7 cellular contexts compared by ENCODE assay signal in genomic region chr17:1227917-1228751, GRCh38. TPM values are rescaled to one million over a fixed set of nuclear protein-coding genes. Genes with fewer than 3 reads are reported as not detected.
A peak's percentile ranks its signal among the peaks of the same experiment; 100 is the strongest.
DNase-seq lines count a peak whose midpoint lies in the region; ATAC-seq and TF ChIP-seq lines count a peak whose summit lies in the region.

No MANE protein-coding gene starts in this region.

- H3K27ac ChIP-seq in hepatocyte (no peak overlapping the region), spleen (peak overlapping the region in 6 of 8 donors; percentile 8 to 89 (median 80))

- peaks cover 34% of the 10 kb centered on the region for H3K27me3 Mint-ChIP-seq in activated CD8-positive, alpha-beta T cell treated with anti-CD3 and anti-CD28 coated beads, Interleukin-2, amount 10 ng/mL, durations not matched to agents 7 days and 5 days (ENCODE audit: low read depth)

- WGBS in hepatocyte (ENCODE audit: low lambda C conversion rate, missing lambda C conversion rate), result 23% methylated on average over 31 of the region's 52 CpGs
- 8 to 16% (median 10%) methylated on average over 30 to 52 of the region's 52 CpGs for WGBS in spleen, 5 donors

- H4K20me1 ChIP-seq in hepatocyte (ENCODE audit: insufficient read depth, poor library complexity, severe bottlenecking), result no peaks in the 10 kb centered on the region

- no peaks in the 10 kb centered on the region for H3K9me3 Mint-ChIP-seq in activated CD8-positive, alpha-beta T cell treated with anti-CD3 and anti-CD28 coated beads, Interleukin-2, amount 10 ng/mL, durations not matched to agents 7 days and 5 days (ENCODE audit: insufficient read depth)

- H3K9me3 ChIP-seq in hepatocyte (ENCODE audit: low read depth), result no peaks in the 10 kb centered on the region
- no peaks in the 10 kb centered on the region for H3K9me3 ChIP-seq in spleen

- CTCF ChIA-PET in activated CD8-positive, alpha-beta T cell treated with anti-CD3 and anti-CD28 coated beads, Interleukin-2, amount 10 ng/mL, durations not matched to agents 7 days and 5 days (lab: Charles Lee), result interaction anchor here (0.9 to 2.3 kb wide), 7 partner anchors 10 to 106 kb away, joined by 3 to 11 read pairs (median 4); partner anchors contain the start of gene BHLHA9

- peak; percentile 42 for ATAC-seq in GM18867 (IDR thresholded peaks at IDR 0.05; ENCODE audit: unreplicated experiment)
- peak; percentile 44 for ATAC-seq in HG02981 (IDR thresholded peaks at IDR 0.05; ENCODE audit: unreplicated experiment)
- ATAC-seq in activated CD8-positive, alpha-beta T cell treated with anti-CD3 and anti-CD28 coated beads, Interleukin-2, amount 10 ng/mL, durations not matched to agents 7 days and 5 days, result peak; percentile 20
- ATAC-seq in GM19351 (IDR thresholded peaks at IDR 0.05; ENCODE audit: unreplicated experiment), result no peak

- H3K4me3 ChIP-seq in hepatocyte, result peak overlapping the region; percentile 13
- peak overlapping the region; percentile 40 to 90 (median 66) for H3K4me3 ChIP-seq in spleen

- intact Hi-C loops in spleen (cut with DNase I; ENCODE audit: low total_unique reads), result no loop called here

- peak overlapping the region; percentile 82 for H3K27ac Mint-ChIP-seq in activated CD8-positive, alpha-beta T cell treated with anti-CD3 and anti-CD28 coated beads, Interleukin-2, amount 10 ng/mL, durations not matched to agents 7 days and 5 days

- H3K79me2 ChIP-seq in hepatocyte, result no peaks in the 10 kb centered on the region

- peak overlapping the region; percentile 82 for H3K4me3 Mint-ChIP-seq in activated CD8-positive, alpha-beta T cell treated with anti-CD3 and anti-CD28 coated beads, Interleukin-2, amount 10 ng/mL, durations not matched to agents 7 days and 5 days

- H3K9me2 ChIP-seq in hepatocyte (replicated peaks; ENCODE audit: insufficient read depth), result no peaks in the 10 kb centered on the region

- TF ChIP-seq CTCF in hepatocyte (IDR thresholded peaks at IDR 0.05; ENCODE audit: poor library complexity) (no peak), spleen (IDR thresholded peaks at IDR 0.05 in 8 of 11, conservative IDR thresholded peaks at IDR 0.05 in 3 of 11) (peak in 1 of 11 experiments; percentile 11)

- no peak for TF ChIP-seq POLR2A in spleen (IDR thresholded peaks at IDR 0.05)

- H3K36me3 ChIP-seq in hepatocyte (replicated peaks; ENCODE audit: insufficient read depth, low read depth), result no peaks in the 10 kb centered on the region
- H3K36me3 ChIP-seq in spleen, result peaks cover 0 to 10% (median 0%) of the 10 kb centered on the region in 6 donors

- H3K4me1 Mint-ChIP-seq in activated CD8-positive, alpha-beta T cell treated with anti-CD3 and anti-CD28 coated beads, Interleukin-2, amount 10 ng/mL, durations not matched to agents 7 days and 5 days (ENCODE audit: low read depth), result peaks cover 26% of the 10 kb centered on the region

- POLR2A ChIA-PET in activated CD8-positive, alpha-beta T cell treated with anti-CD3 and anti-CD28 coated beads, Interleukin-2, amount 10 ng/mL, durations not matched to agents 7 days and 5 days (lab: Charles Lee), result interaction anchor here (1.4 kb wide), 1 partner anchor 22 kb away, joined by 4 read pairs; no protein-coding TSS in a partner anchor

- peaks cover 13% of the 10 kb centered on the region for H3K36me3 Mint-ChIP-seq in activated CD8-positive, alpha-beta T cell treated with anti-CD3 and anti-CD28 coated beads, Interleukin-2, amount 10 ng/mL, durations not matched to agents 7 days and 5 days (ENCODE audit: low read depth)

- DNase-seq in activated CD8-positive, alpha-beta T cell treated with anti-CD3 and anti-CD28 coated beads, Interleukin-2, amount 10 ng/mL, durations not matched to agents 7 days and 5 days, result peak; percentile 33
- peak; percentile 35 for DNase-seq in hepatocyte (ENCODE audit: low spot score)
- peak; percentile 84 for DNase-seq in spleen
- DNase-seq in NCI-H187 (lab: John Stamatoyannopoulos, UW), result no peak

- H3K4me1 ChIP-seq in hepatocyte (ENCODE audit: insufficient read depth), result peaks cover 13% of the 10 kb centered on the region
- H3K4me1 ChIP-seq in spleen, result peaks cover 10 to 64% (median 43%) of the 10 kb centered on the region in 6 donors

- H3K27me3 ChIP-seq in hepatocyte, result peaks cover 49% of the 10 kb centered on the region
- peaks cover 0 to 52% (median 25%) of the 10 kb centered on the region in 7 donors for H3K27me3 ChIP-seq in spleen (replicated peaks in 1 of 7)

- peak overlapping the region; percentile 96 for H3K4me2 ChIP-seq in hepatocyte

- peak overlapping the region; percentile 40 for H2AFZ ChIP-seq in hepatocyte

RNA-seq across cellular contexts. Expression of gene BHLHA9, which starts 42.1 kb away (rescaled TPM):
- not detected for total RNA-seq in activated CD8-positive, alpha-beta T cell treated with anti-CD3 and anti-CD28 coated beads, Interleukin-2, amount 10 ng/mL, durations not matched to agents 7 days and 5 days
- total RNA-seq in hepatocyte (not detected in 2 replicates), spleen (not detected)
- polyA plus RNA-seq in hepatocyte (not detected in 2 replicates), spleen (not detected)

RNA-seq across cellular contexts. Expression of gene ABR, which starts 48.4 kb away (rescaled TPM):
- total RNA-seq in activated CD8-positive, alpha-beta T cell treated with anti-CD3 and anti-CD28 coated beads, Interleukin-2, amount 10 ng/mL, durations not matched to agents 7 days and 5 days, result 100 to 1,000 TPM; 143 to 156 TPM
- total RNA-seq in hepatocyte (51.5 and 130 TPM in 2 replicates), spleen (100 to 1,000 TPM; 113 to 183 (median 136) TPM)
- polyA plus RNA-seq in hepatocyte (26.8 and 29.5 TPM in 2 replicates), spleen (10 to 100 TPM; 18.5 to 50.1 (median 22.2) TPM)

RNA-seq across cellular contexts. Expression of gene TRARG1, which starts 51.3 kb away (rescaled TPM):
- total RNA-seq in activated CD8-positive, alpha-beta T cell treated with anti-CD3 and anti-CD28 coated beads, Interleukin-2, amount 10 ng/mL, durations not matched to agents 7 days and 5 days, result 1 to 10 TPM in 1 of 2 experiments, under 1 TPM in 1; 0.78 to 1.3 TPM
- total RNA-seq in hepatocyte (0.08 TPM in 1 of 2 replicates, not detected in the other), spleen (not detected)
- polyA plus RNA-seq in hepatocyte (not detected in 2 replicates), spleen (under 1 TPM; 0.03 to 0.22 (median 0.11) TPM)

Comparison
In these comparisons a context has a peak if more than half of its experiments do, and no peak if none do; other contexts are left out.
1. DNase-seq: peak in activated CD8-positive, alpha-beta T cell treated with anti-CD3 and anti-CD28 coated beads, Interleukin-2, amount 10 ng/mL, durations not matched to agents 7 days and 5 days (single experiment), hepatocyte (single experiment) and spleen (single experiment); none in NCI-H187 (0 of 2).